Comparison of ENCODE assay signal across 9 cellular contexts in the genomic region with DNA sequence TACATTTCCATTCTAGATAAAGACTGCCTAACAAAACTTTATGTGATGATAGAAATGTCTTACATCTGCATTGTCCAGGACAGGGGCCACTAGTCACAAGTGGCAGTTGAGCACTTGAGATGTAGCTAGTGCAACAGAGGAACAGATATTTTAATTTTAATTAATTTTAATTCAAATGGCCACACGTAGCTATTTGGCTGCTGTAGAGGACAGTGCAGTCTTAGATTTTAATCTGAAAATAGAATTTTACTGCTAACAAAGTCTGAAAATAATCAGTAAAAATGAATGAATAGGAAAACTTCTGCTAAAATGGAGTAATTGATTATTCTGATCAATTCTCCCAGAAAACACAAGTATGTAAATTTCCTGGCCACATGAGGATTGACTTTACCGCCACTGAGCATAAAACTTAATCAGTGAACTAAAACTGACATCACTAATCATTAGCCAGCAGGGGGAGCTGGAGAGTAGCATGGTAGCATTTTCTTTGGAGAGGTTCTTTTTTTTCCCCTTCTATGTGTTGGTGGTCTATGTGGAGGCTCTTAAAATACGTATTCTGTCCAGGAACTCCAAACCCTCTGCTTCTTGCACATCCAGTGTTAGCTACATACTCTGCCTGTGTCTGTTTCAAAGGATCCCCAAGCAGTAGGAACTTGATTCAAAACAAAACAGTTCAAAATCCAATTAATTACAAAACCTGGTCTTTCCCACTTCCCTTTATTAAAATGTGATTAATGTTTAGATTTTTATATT. TPM values are rescaled to one million over a fixed set of nuclear protein-coding genes. Genes with fewer than 3 reads are reported as not detected.
DNase-seq lines count a peak whose midpoint lies in the region; ATAC-seq and TF ChIP-seq lines count a peak whose summit lies in the region.
"Had no signal": no experiment of that assay in that cellular context is flagged by ENCODE, and none has a peak within 500 bp of the region (broad histone marks: within the 10 kb centered on the region; RNA-seq: fewer than 3 reads in every experiment).

No MANE protein-coding gene starts in this region.

- H3K4me1 Mint-ChIP-seq in T-helper 17 cell: no peaks in the 10 kb centered on the region
- H3K4me1 Mint-ChIP-seq in central memory CD8-positive, alpha-beta T cell: no peaks in the 10 kb centered on the region

- ATAC-seq in Right ventricle myocardium superior (ENCODE audit: poor library complexity) (peak; percentile 71), HG02678 (IDR thresholded peaks at IDR 0.05; ENCODE audit: unreplicated experiment) (peak; percentile 74), T-helper 17 cell (peak; percentile 39), left lung (peak; percentile 84)
- peak; percentile 60 for ATAC-seq in central memory CD8-positive, alpha-beta T cell (replicated peaks; ENCODE audit: extremely low read depth, poor library complexity, severe bottlenecking)

- no peaks in the 10 kb centered on the region for H3K9me3 ChIP-seq in T-helper 17 cell (ENCODE audit: control insufficient read depth, low read length, poor library complexity, severe bottlenecking)
- H3K9me3 ChIP-seq in left lung: no peaks in the 10 kb centered on the region

- H3K27ac Mint-ChIP-seq in T-helper 17 cell: no peak overlapping the region
- H3K27ac Mint-ChIP-seq in central memory CD8-positive, alpha-beta T cell (ENCODE audit: low read depth): no peak overlapping the region

- H3K27me3 Mint-ChIP-seq in T-helper 17 cell: peaks cover 28% of the 10 kb centered on the region
- H3K27me3 Mint-ChIP-seq in central memory CD8-positive, alpha-beta T cell: no peaks in the 10 kb centered on the region

- H3K27ac ChIP-seq in left lung: no peak overlapping the region
- H3K27ac ChIP-seq: skin epidermis had no signal

- H3K9me3 Mint-ChIP-seq in central memory CD8-positive, alpha-beta T cell: no peaks in the 10 kb centered on the region

- intact Hi-C loops in Right ventricle myocardium superior (cut with DNase I) (loop anchor here (5.0 kb wide), 1 partner anchor 141 kb away; no protein-coding TSS in a partner anchor), cardiac septum (cut with DNase I) (loop anchor here (2.0 to 5.0 kb wide), 2 partner anchors 51 to 301 kb away; no protein-coding TSS in a partner anchor), left lung (cut with DNase I) (no loop called here)

- DNase-seq in Right ventricle myocardium superior (no peak), cardiac septum (ENCODE audit: low spot score) (no peak), NCI-H1417 (lab: John Stamatoyannopoulos, UW) (peak; percentile 69 to 92 (median 77)), T-helper 17 cell (peak in 2 of 3 donors; percentile 13 to 37), left lung (peak in 1 of 2 donors; percentile 32)
- peak in 1 of 2 donors; percentile 16 for DNase-seq in central memory CD8-positive, alpha-beta T cell (ENCODE audit: low spot score in 2 of 2)
- peak; percentile 20 for DNase-seq in stimulated activated CD8-positive, alpha-beta memory T cell treated with anti-CD3 and anti-CD28 coated beads, Interleukin-4, amount 100 ng/mL, for 24 hours (ENCODE audit: low read depth)

- TF ChIP-seq CTCF in left lung (IDR thresholded peaks at IDR 0.05): peak; percentile 62 to 82

- peaks cover 0 to 6% of the 10 kb centered on the region in 2 donors for H3K4me1 ChIP-seq in left lung

- H3K36me3 ChIP-seq in left lung: no peaks in the 10 kb centered on the region

- H3K27me3 ChIP-seq in left lung: no peaks in the 10 kb centered on the region

- no peaks in the 10 kb centered on the region for H3K36me3 Mint-ChIP-seq in T-helper 17 cell (ENCODE audit: low read depth)
- H3K36me3 Mint-ChIP-seq in central memory CD8-positive, alpha-beta T cell (ENCODE audit: insufficient read depth): peaks cover 2% of the 10 kb centered on the region

- no peak overlapping the region for H3K4me3 Mint-ChIP-seq in T-helper 17 cell
- H3K4me3 Mint-ChIP-seq in central memory CD8-positive, alpha-beta T cell: no peak overlapping the region

- no peak overlapping the region for H3K4me3 ChIP-seq in left lung
- H3K4me3 ChIP-seq: skin epidermis had no signal

RNA-seq across cellular contexts. Expression of a gene that starts 52.1 kb away (rescaled TPM):
- 56.9 TPM for total RNA-seq in Right ventricle myocardium superior
- total RNA-seq in cardiac septum: 54.9 TPM
- total RNA-seq in T-helper 17 cell: not detected
- total RNA-seq in left lung: 10 to 100 TPM; 25.7 to 48.8 TPM

Comparison
In these comparisons a context has a peak if more than half of its experiments do, and no peak if none do; other contexts are left out.
1. DNase-seq: peak in NCI-H1417 (3 of 3), T-helper 17 cell (2 of 3) and stimulated activated CD8-positive, alpha-beta memory T cell treated with anti-CD3 and anti-CD28 coated beads, Interleukin-4, amount 100 ng/mL, for 24 hours (single experiment); none in Right ventricle myocardium superior (single experiment) and cardiac septum (single experiment).
2. RNA of a gene that starts 52.1 kb away (total RNA-seq): 56.9 TPM in Right ventricle myocardium superior (single experiment), 54.9 TPM in cardiac septum (single experiment) and 25.7 to 48.8 TPM in left lung; not detected in T-helper 17 cell; every median in the first group is over 10 times any median in the second.
3. intact Hi-C loops: an anchor here in Right ventricle myocardium superior (5.0 kb wide) and cardiac septum (2.0 to 5.0 kb wide); none called in left lung.
4. Peak in every context shown above with its lines, with median percentiles within 50 percentile points of each other: ATAC-seq.